9 cellular contexts compared by ENCODE assay signal in the genomic region with DNA sequence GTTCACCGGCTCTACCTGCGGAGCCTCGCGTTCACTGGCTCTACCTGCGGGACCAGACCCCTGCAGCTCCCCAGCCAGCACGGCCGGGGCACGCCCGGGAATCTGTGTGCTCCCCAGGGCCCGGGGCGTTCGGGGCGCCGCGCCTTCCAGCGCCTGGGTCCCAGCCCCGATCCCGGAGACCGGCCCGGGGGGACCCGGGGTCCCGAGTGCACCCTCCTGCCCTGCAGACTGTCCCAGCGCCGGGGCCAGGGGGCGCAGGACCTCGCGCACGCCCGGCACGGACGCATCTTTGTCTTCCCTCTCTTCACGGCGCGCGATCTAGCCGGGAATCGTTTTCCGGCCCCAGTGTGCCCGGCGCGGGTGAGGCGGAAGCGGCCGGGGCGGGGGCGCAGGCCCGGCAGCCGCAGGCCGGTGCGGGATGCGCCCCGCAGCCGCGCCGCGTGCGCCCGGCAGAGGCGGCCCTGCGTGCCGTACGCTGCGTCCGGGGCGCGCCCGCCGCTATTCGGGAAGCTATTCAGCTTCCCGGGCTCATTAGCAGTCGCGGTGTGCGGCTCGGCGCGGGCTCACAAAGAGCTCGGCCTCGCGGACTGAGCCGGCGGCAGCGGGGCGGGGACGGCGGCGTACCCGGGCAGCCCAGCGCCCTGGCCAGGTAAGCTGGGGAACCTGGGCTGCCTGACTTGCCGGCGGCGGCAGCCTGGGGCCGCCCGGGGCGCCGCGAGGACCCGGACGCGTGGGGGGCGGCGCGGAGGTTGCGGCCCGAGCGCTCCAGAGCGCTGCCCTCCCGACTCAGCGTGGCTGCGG. TPM values are rescaled to one million over a fixed set of nuclear protein-coding genes. Genes with fewer than 3 reads are reported as not detected.
A peak's percentile ranks its signal among the peaks of the same experiment; 100 is the strongest.
DNase-seq lines count a peak whose midpoint lies in the region; ATAC-seq and TF ChIP-seq lines count a peak whose summit lies in the region.
"Had no signal": no experiment of that assay in that cellular context is flagged by ENCODE, and none has a peak within 500 bp of the region (broad histone marks: within the 10 kb centered on the region; RNA-seq: fewer than 3 reads in every experiment).

TSS of gene APBA2 (plus strand) at position 345 of the 801 bp plus-strand sequence. CDS start 167,911 bp downstream, outside the sequence.

- peak in 1 of 4 donors; percentile 20 for ATAC-seq in heart left ventricle
- no peak for ATAC-seq in GM18505 (IDR thresholded peaks at IDR 0.05; ENCODE audit: unreplicated experiment)
- no peak for ATAC-seq in GM21529 (IDR thresholded peaks at IDR 0.05; ENCODE audit: unreplicated experiment)

- no peak within 1 kb of the TSS for H3K27ac ChIP-seq in heart left ventricle

- no peak for TF ChIP-seq POLR2A in heart left ventricle (IDR thresholded peaks at IDR 0.05)
- no peak for TF ChIP-seq POLR2A in GM18505 (IDR thresholded peaks at IDR 0.05; ENCODE audit: borderline replicate concordance, extremely low read depth, insufficient read depth, insufficient read length)

- 0 to 1% (median 0%) methylated on average over 22 to 109 of the region's 109 CpGs for WGBS in heart left ventricle, 4 donors

- H3K36me3 ChIP-seq in heart left ventricle: no peaks in the 10 kb centered on the region

- no peaks in the 10 kb centered on the region for H3K9me3 ChIP-seq in heart left ventricle

- peaks cover 11 to 36% (median 21%) of the 10 kb centered on the region in 9 donors for H3K27me3 ChIP-seq in heart left ventricle

- H3K4me3 ChIP-seq in heart left ventricle: peak within 1 kb of the TSS; percentile 17 to 61 (median 44)
- peak within 1 kb of the TSS; percentile 57 for H3K4me3 ChIP-seq in retinal pigment epithelial cell (ENCODE audit: low read length)

- DNase-seq in DMS79 (lab: John Stamatoyannopoulos, UW) (peak; percentile 10), NCI-H2171 treated with DMSO at 0.1 percent for 48 hours (lab: John Stamatoyannopoulos, UW) (peak; percentile 50), activated gamma-delta T cell treated with Interleukin-2 at 50 U/mL for 16 hours (peak; percentile 40), heart left ventricle (no peak), retinal pigment epithelial cell (ENCODE audit: low read depth) (no peak), NCI-H1105 (lab: John Stamatoyannopoulos, UW) (no peak)

- no peak for TF ChIP-seq CTCF in heart left ventricle (IDR thresholded peaks at IDR 0.05)
- TF ChIP-seq CTCF in retinal pigment epithelial cell (conservative IDR thresholded peaks at IDR 0.05; ENCODE audit: low read depth, low read length): no peak

- peaks cover 0 to 16% (median 2%) of the 10 kb centered on the region in 12 donors for H3K4me1 ChIP-seq in heart left ventricle

- intact Hi-C loops in heart left ventricle (cut with DNase I): loop anchor here in 2 of 10 donors (10.0 kb wide), 2 partner anchors 209 to 219 kb away; no protein-coding TSS in a partner anchor

RNA-seq across cellular contexts. Expression of gene APBA2, which starts in this region (rescaled TPM):
- 1 to 10 TPM in 3 of 9 donors, under 1 TPM in 4, not detected in 2; 0.16 to 1.3 (median 0.85) TPM for total RNA-seq in heart left ventricle
- under 1 TPM; 0.21 to 0.30 TPM for polyA plus RNA-seq in heart left ventricle
- total RNA-seq: LHCN-M2 had no signal

Comparison
In these comparisons a context has a peak if more than half of its experiments do, and no peak if none do; other contexts are left out.
1. DNase-seq: peak in DMS79 (single experiment), NCI-H2171 treated with DMSO at 0.1 percent for 48 hours (single experiment) and activated gamma-delta T cell treated with Interleukin-2 at 50 U/mL for 16 hours (single experiment); none in heart left ventricle (0 of 5), retinal pigment epithelial cell (single experiment) and NCI-H1105 (single experiment).